ENCODE assay signal across 24 cellular contexts in the genomic region with DNA sequence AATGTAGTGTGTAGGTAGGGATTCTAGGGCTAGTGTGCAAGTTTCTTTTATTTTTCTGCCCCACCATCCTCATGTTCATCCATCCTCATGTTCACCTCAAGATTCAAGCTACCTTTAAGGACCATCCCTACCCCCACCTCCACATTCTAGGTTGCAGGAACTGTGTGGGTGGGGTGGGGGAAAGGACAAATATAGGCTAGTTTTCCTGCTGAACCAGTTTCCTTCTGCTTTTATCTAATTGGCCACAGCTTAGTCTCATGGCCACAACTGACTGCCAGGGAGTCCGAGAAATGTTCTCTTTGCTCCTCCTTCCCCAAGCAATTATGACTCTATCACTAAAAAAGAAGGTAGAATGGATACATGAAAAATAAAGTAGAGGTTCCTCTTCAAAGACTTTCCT.
"Had no signal": no experiment of that assay in that cellular context is flagged by ENCODE, and none has a peak within 500 bp of the region (broad histone marks: within the 10 kb centered on the region; RNA-seq: fewer than 3 reads in every experiment).

No MANE protein-coding gene starts in this region.

- DNase-seq: activated CD4-positive, alpha-beta T cell treated with anti-CD3 and anti-CD28 coated beads for 4 hours; activated CD4-positive, alpha-beta T cell treated with anti-CD3 and anti-CD28 coated beads, Interleukin-2, amount 50 U/mL, for 48 hours; activated CD8-positive, alpha-beta memory T cell treated with anti-CD3 and anti-CD28 coated beads for 24 hours; activated effector memory CD4-positive, alpha-beta T cell treated with anti-CD3 and anti-CD28 coated beads, Interleukin-2, amount 50 U/mL, for 16 hours; activated naive CD4-positive, alpha-beta T cell treated with anti-CD3 and anti-CD28 coated beads, Interleukin-2, amount 10 ng/mL, durations not matched to agents 7 days and 5 days; activated naive CD8-positive, alpha-beta T cell treated with anti-CD3 and anti-CD28 coated beads, Interleukin-2, amount 10 ng/mL, durations not matched to agents 7 days and 5 days; activated T-cell treated with anti-CD3 and anti-CD28 coated beads, Interleukin-2, amount 50 U/mL, for 1 hour; caudate nucleus; hippocampal formation; immature natural killer cell; left lung; lower lobe of right lung; mesendoderm; natural killer cell; occipital lobe; right lobe of liver; stimulated activated CD4-positive, alpha-beta T cell treated with anti-CD3 and anti-CD28 coated beads, Interleukin-2, amount 100 ng/mL, for 48 hours; stimulated activated naive CD8-positive, alpha-beta T cell treated with anti-CD3 and anti-CD28 coated beads, Interleukin-15, Interleukin-2, amounts not matched to agents 100 U/mL and 50 U/mL, for 24 hours; T-helper 1 cell; upper lobe of left lung had no signal

- H3K9ac ChIP-seq: neural progenitor cell had no signal

- H3K27me3 ChIP-seq: ascending aorta, left lung, neural progenitor cell, right lobe of liver, upper lobe of left lung had no signal

- H3K4me3 ChIP-seq: ascending aorta, gastroesophageal sphincter, left lung, lower lobe of right lung, neural progenitor cell, right lobe of liver, upper lobe of left lung had no signal

- ATAC-seq: gastroesophageal sphincter; left lung; lower lobe of right lung; natural killer cell; right lobe of liver; stimulated activated naive CD8-positive, alpha-beta T cell treated with anti-CD3 and anti-CD28 coated beads, Interleukin-15, Interleukin-2, amounts not matched to agents 100 U/mL and 50 U/mL, for 24 hours had no signal

- H3K4me1 ChIP-seq: ascending aorta, gastroesophageal sphincter, left lung, lower lobe of right lung, neural progenitor cell, right lobe of liver, upper lobe of left lung had no signal

- H2AFZ ChIP-seq: neural progenitor cell had no signal

- H3K36me3 ChIP-seq: ascending aorta, gastroesophageal sphincter, left lung, lower lobe of right lung, neural progenitor cell, right lobe of liver, upper lobe of left lung had no signal

- H3K9me3 ChIP-seq: ascending aorta, lower lobe of right lung, right lobe of liver, upper lobe of left lung had no signal

- H3K27ac ChIP-seq: ascending aorta, gastroesophageal sphincter, left lung, lower lobe of right lung, neural progenitor cell, right lobe of liver, upper lobe of left lung, VCaP had no signal

- H3K4me2 ChIP-seq: neural progenitor cell had no signal
